ENCODE assay signal across 9 cellular contexts in the genomic region with DNA sequence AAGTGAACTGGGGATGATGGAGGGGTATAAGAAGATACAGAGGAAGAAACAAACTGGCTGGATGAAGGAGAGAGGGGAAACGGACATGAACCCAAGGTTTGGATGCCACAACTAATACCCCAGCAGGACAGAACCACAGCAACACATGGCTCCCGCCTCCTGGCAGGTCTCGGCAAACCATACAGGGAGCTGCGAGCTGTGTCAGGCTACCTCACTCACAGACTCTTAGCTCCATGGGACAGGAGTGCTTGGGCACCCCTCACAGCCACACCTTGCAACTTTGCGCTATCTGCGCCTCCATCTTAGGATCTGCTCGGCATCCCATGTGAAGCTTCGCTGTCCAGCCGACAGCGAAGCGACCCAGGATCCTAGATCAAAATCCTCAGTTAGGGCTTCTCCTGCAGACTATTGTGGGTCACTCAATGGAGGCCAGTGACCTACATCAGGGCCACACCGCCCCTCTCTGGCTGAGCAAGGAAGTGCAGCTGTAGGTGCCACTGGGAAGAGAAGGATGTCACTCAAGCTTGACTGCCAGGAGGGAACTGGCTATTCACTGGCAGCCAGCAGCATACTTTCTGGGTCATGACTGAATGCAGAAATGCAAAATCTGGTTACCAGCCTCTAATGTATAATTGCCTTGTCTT.
DNase-seq lines count a peak whose midpoint lies in the region; ATAC-seq and TF ChIP-seq lines count a peak whose summit lies in the region.
"Had no signal": no experiment of that assay in that cellular context is flagged by ENCODE, and none has a peak within 500 bp of the region (broad histone marks: within the 10 kb centered on the region; RNA-seq: fewer than 3 reads in every experiment).

No MANE protein-coding gene starts in this region.

- CTCF ChIA-PET in BJ (lab: Yijun Ruan, JAX): interaction anchor here (0.5 to 9.7 kb wide), 33 partner anchors 10 to 761 kb away, joined by 3 to 145 read pairs (median 4); a partner anchor contains a TSS
- CTCF ChIA-PET in activated CD4-positive, alpha-beta T cell treated with anti-CD3 and anti-CD28 coated beads, Interleukin-2, amount 10 ng/mL, durations not matched to agents 7 days and 5 days (lab: Charles Lee): interaction anchor here (0.5 kb wide), 1 partner anchor 989 kb away, joined by 3 read pairs; no protein-coding TSS in a partner anchor

- no peaks in the 10 kb centered on the region for H3K27me3 ChIP-seq in BJ (ENCODE audit: control insufficient read depth, insufficient read depth, low read length)

- H3K27ac Mint-ChIP-seq in activated CD4-positive, alpha-beta T cell treated with anti-CD3 and anti-CD28 coated beads, Interleukin-2, amount 10 ng/mL, durations not matched to agents 7 days and 5 days: no peak overlapping the region
- no peak overlapping the region for H3K27ac Mint-ChIP-seq in natural killer cell treated with Interleukin-12 subunit alpha and Interleukin-12 subunit beta and Interleukin-15 and Interleukin-18, amount 100 ng/mL, for 72 hours
- no peak overlapping the region for H3K27ac Mint-ChIP-seq in type B pancreatic cell

- H3K9me3 Mint-ChIP-seq in activated CD4-positive, alpha-beta T cell treated with anti-CD3 and anti-CD28 coated beads, Interleukin-2, amount 10 ng/mL, durations not matched to agents 7 days and 5 days: no peaks in the 10 kb centered on the region
- no peaks in the 10 kb centered on the region for H3K9me3 Mint-ChIP-seq in natural killer cell treated with Interleukin-12 subunit alpha and Interleukin-12 subunit beta and Interleukin-15 and Interleukin-18, amount 100 ng/mL, for 72 hours
- no peaks in the 10 kb centered on the region for H3K9me3 Mint-ChIP-seq in type B pancreatic cell
- H3K9me3 Mint-ChIP-seq: naive B cell had no signal

- no peak for DNase-seq in BJ (ENCODE audit: low read depth)
- DNase-seq in GM19238 (ENCODE audit: insufficient read length, low spot score): peak; percentile 52
- peak; percentile 62 for DNase-seq in NCI-H146 (lab: John Stamatoyannopoulos, UW)
- peak; percentile 28 for DNase-seq in activated CD4-positive, alpha-beta T cell treated with anti-CD3 and anti-CD28 coated beads, Interleukin-2, amount 10 ng/mL, durations not matched to agents 7 days and 5 days
- peak; percentile 34 for DNase-seq in fibroblast of mammary gland (ENCODE audit: low read depth)
- no peak for DNase-seq in natural killer cell treated with Interleukin-12 subunit alpha and Interleukin-12 subunit beta and Interleukin-15 and Interleukin-18, amount 100 ng/mL, for 72 hours (ENCODE audit: low spot score)
- DNase-seq in type B pancreatic cell (ENCODE audit: extremely low spot score, unreplicated experiment): peak; percentile 79
- DNase-seq: naive B cell had no signal

- peak; percentile 87 for TF ChIP-seq CTCF in BJ (IDR thresholded peaks at IDR 0.05; ENCODE audit: insufficient read depth, low read depth, low read length)
- peak; percentile 70 for TF ChIP-seq CTCF in fibroblast of mammary gland (conservative IDR thresholded peaks at IDR 0.05; ENCODE audit: control insufficient read depth, insufficient read depth, low read depth, low read length)
- peak; percentile 91 for TF ChIP-seq CTCF in type B pancreatic cell (conservative IDR thresholded peaks at IDR 0.05)

- H3K36me3 ChIP-seq in BJ (ENCODE audit: control insufficient read depth, insufficient read depth, low read length): no peaks in the 10 kb centered on the region

- POLR2A ChIA-PET in BJ (lab: Charles Lee): no interaction called here
- POLR2A ChIA-PET in activated CD4-positive, alpha-beta T cell treated with anti-CD3 and anti-CD28 coated beads, Interleukin-2, amount 10 ng/mL, durations not matched to agents 7 days and 5 days (lab: Charles Lee): no interaction called here

- H3K27me3 Mint-ChIP-seq in activated CD4-positive, alpha-beta T cell treated with anti-CD3 and anti-CD28 coated beads, Interleukin-2, amount 10 ng/mL, durations not matched to agents 7 days and 5 days: no peaks in the 10 kb centered on the region
- peaks cover 17 to 19% of the 10 kb centered on the region in 2 donors for H3K27me3 Mint-ChIP-seq in natural killer cell treated with Interleukin-12 subunit alpha and Interleukin-12 subunit beta and Interleukin-15 and Interleukin-18, amount 100 ng/mL, for 72 hours
- H3K27me3 Mint-ChIP-seq in type B pancreatic cell: peaks cover 7% of the 10 kb centered on the region

- H3K4me3 ChIP-seq in BJ (ENCODE audit: low read depth, low read length) (no peak overlapping the region), fibroblast of mammary gland (ENCODE audit: control insufficient read depth, low read depth, low read length) (no peak overlapping the region)

- peak; percentile 65 for ATAC-seq in natural killer cell treated with Interleukin-12 subunit alpha and Interleukin-12 subunit beta and Interleukin-15 and Interleukin-18, amount 100 ng/mL, for 72 hours
- ATAC-seq in HG02840 (IDR thresholded peaks at IDR 0.05; ENCODE audit: low FRiP score, unreplicated experiment): no peak

- H3K36me3 Mint-ChIP-seq in activated CD4-positive, alpha-beta T cell treated with anti-CD3 and anti-CD28 coated beads, Interleukin-2, amount 10 ng/mL, durations not matched to agents 7 days and 5 days (ENCODE audit: low read depth): no peaks in the 10 kb centered on the region
- H3K36me3 Mint-ChIP-seq in natural killer cell treated with Interleukin-12 subunit alpha and Interleukin-12 subunit beta and Interleukin-15 and Interleukin-18, amount 100 ng/mL, for 72 hours: no peaks in the 10 kb centered on the region
- H3K36me3 Mint-ChIP-seq in type B pancreatic cell: peaks cover 9% of the 10 kb centered on the region
- H3K36me3 Mint-ChIP-seq: naive B cell had no signal

- H3K4me1 Mint-ChIP-seq in activated CD4-positive, alpha-beta T cell treated with anti-CD3 and anti-CD28 coated beads, Interleukin-2, amount 10 ng/mL, durations not matched to agents 7 days and 5 days: no peaks in the 10 kb centered on the region
- H3K4me1 Mint-ChIP-seq in natural killer cell treated with Interleukin-12 subunit alpha and Interleukin-12 subunit beta and Interleukin-15 and Interleukin-18, amount 100 ng/mL, for 72 hours (ENCODE audit: low read depth in 2 of 2): no peaks in the 10 kb centered on the region
- peaks cover 8% of the 10 kb centered on the region for H3K4me1 Mint-ChIP-seq in type B pancreatic cell (ENCODE audit: unreplicated experiment)
- H3K4me1 Mint-ChIP-seq: naive B cell had no signal

- no peak overlapping the region for H3K4me3 Mint-ChIP-seq in activated CD4-positive, alpha-beta T cell treated with anti-CD3 and anti-CD28 coated beads, Interleukin-2, amount 10 ng/mL, durations not matched to agents 7 days and 5 days
- H3K4me3 Mint-ChIP-seq in natural killer cell treated with Interleukin-12 subunit alpha and Interleukin-12 subunit beta and Interleukin-15 and Interleukin-18, amount 100 ng/mL, for 72 hours: no peak overlapping the region
- no peak overlapping the region for H3K4me3 Mint-ChIP-seq in type B pancreatic cell
- H3K4me3 Mint-ChIP-seq: naive B cell had no signal

Comparison
In these comparisons a context has a peak if more than half of its experiments do, and no peak if none do; other contexts are left out.
1. DNase-seq: peak in GM19238 (single experiment), NCI-H146 (single experiment), activated CD4-positive, alpha-beta T cell treated with anti-CD3 and anti-CD28 coated beads, Interleukin-2, amount 10 ng/mL, durations not matched to agents 7 days and 5 days (single experiment), fibroblast of mammary gland (single experiment) and type B pancreatic cell (single experiment); none in BJ (single experiment) and natural killer cell treated with Interleukin-12 subunit alpha and Interleukin-12 subunit beta and Interleukin-15 and Interleukin-18, amount 100 ng/mL, for 72 hours (single experiment).
2. Peak in every context shown above with its lines, with median percentiles within 50 percentile points of each other: CTCF ChIP-seq.